8 cellular contexts compared by ENCODE assay signal in the genomic region with DNA sequence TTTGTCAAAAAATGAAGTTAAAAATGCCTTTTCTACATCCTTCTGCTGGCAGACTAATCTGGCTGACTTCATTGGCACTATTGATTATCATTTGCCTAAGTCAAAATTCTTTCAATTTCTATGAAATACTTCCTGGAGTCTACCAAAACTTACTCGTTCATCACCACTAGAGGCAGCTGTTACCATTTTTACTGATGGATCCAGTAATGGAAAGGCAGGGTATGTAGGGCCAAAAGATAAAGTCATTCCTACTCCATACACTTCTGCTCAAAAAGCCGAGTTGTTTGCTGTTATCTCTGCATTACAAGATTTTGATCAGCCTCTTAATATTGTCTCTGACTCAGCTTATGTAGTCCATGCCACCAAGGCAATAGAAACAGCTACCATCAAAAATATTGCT. TPM values are rescaled to one million over a fixed set of nuclear protein-coding genes. Genes with fewer than 3 reads are reported as not detected.
DNase-seq lines count a peak whose midpoint lies in the region; FAIRE-seq and TF ChIP-seq lines count a peak whose summit lies in the region.
"Not testable (repeated sequence)": the region's sequence is repeated elsewhere in the genome, so short reads cannot be mapped to it uniquely, and the experiment has no call there.

No MANE protein-coding gene starts in this region.

- DNase-seq in AG04449 (ENCODE audit: low read depth, low spot score); GM10248 (ENCODE audit: extremely low spot score); Peyer's patch: not testable (repeated sequence)
- DNase-seq in LoVo (ENCODE audit: low spot score), result peak; percentile 18
- DNase-seq in adipocyte (ENCODE audit: low read depth), result peak; percentile 38
- peak; percentile 33 for DNase-seq in endothelial cell of umbilical vein (ENCODE audit: low read depth, low spot score)
- DNase-seq in kidney glomerular epithelial cell (lab: John Stamatoyannopoulos, UW), result peak; percentile 26
- DNase-seq in pons (ENCODE audit: low spot score), result peak; percentile 52

- not testable (repeated sequence) for TF ChIP-seq POLR2A in Peyer's patch (IDR thresholded peaks at IDR 0.05); endothelial cell of umbilical vein (IDR thresholded peaks at IDR 0.05; ENCODE audit: low read depth, low read length)

- POLR2A ChIA-PET in AG04449 (lab: Yijun Ruan, JAX); GM10248 (lab: Yijun Ruan, JAX); endothelial cell of umbilical vein (lab: Charles Lee): not testable (repeated sequence)

- not testable (repeated sequence) for H3K9me3 ChIP-seq in Peyer's patch; adipocyte (ENCODE audit: control insufficient read depth, low read length); endothelial cell of umbilical vein (replicated peaks; ENCODE audit: control insufficient read depth, insufficient read depth, low read length)

- not testable (repeated sequence) for H2AFZ ChIP-seq in endothelial cell of umbilical vein (ENCODE audit: low read depth, low read length)

- CTCF ChIA-PET in AG04449 (lab: Yijun Ruan, JAX), result interaction anchor here (1.1 to 2.6 kb wide), 4 partner anchors 8 to 147 kb away, joined by 3 to 15 read pairs (median 4); partner anchors contain the start of gene CNOT11
- CTCF ChIA-PET in GM10248 (lab: Yijun Ruan, JAX), result interaction anchor here (0.9 to 2.9 kb wide), 9 partner anchors 9 to 203 kb away, joined by 3 to 12 read pairs (median 3); no protein-coding TSS in a partner anchor
- CTCF ChIA-PET in endothelial cell of umbilical vein (lab: Charles Lee), result interaction anchor here (0.9 to 2.5 kb wide), 11 partner anchors 8 to 636 kb away, joined by 3 to 20 read pairs (median 4); partner anchors contain the start of gene CNOT11

- not testable (repeated sequence) for H3K9me1 ChIP-seq in endothelial cell of umbilical vein (replicated peaks; ENCODE audit: control insufficient read depth, extremely low read depth, insufficient read depth, low read length)

- H3K4me3 ChIP-seq in AG04449 (ENCODE audit: low read depth, low read length); adipocyte (ENCODE audit: low read length); endothelial cell of umbilical vein (replicated peaks in 1 of 3; ENCODE audit: insufficient read depth in 1 of 3, low read depth in 1 of 3, low read length in 3 of 3): not testable (repeated sequence)
- peak overlapping the region in 1 of 4 donors; percentile 8 for H3K4me3 ChIP-seq in Peyer's patch

- not testable (repeated sequence) for H3K4me2 ChIP-seq in endothelial cell of umbilical vein (ENCODE audit: insufficient read depth, low read length)

- intact Hi-C loops in endothelial cell of umbilical vein (cut with micrococcal nuclease), result loop anchor here (10.0 kb wide), 1 partner anchor 744 kb away; no protein-coding TSS in a partner anchor

- not testable (repeated sequence) for H3K27me3 ChIP-seq in Peyer's patch; adipocyte (replicated peaks; ENCODE audit: control insufficient read depth, insufficient read depth, low read length); endothelial cell of umbilical vein (ENCODE audit: control insufficient read depth in 2 of 2, insufficient read depth in 2 of 2, low read length in 2 of 2)

- FAIRE-seq in endothelial cell of umbilical vein (lab: Jason Lieb, UNC), result not testable (repeated sequence)

- not testable (repeated sequence) for H4K20me1 ChIP-seq in endothelial cell of umbilical vein (replicated peaks; ENCODE audit: control insufficient read depth, extremely low read depth, insufficient read depth, low read length)

- H3K36me3 ChIP-seq in Peyer's patch; adipocyte (ENCODE audit: control insufficient read depth, insufficient read depth, low read length, severe bottlenecking); endothelial cell of umbilical vein (ENCODE audit: control insufficient read depth in 2 of 2, extremely low read depth in 1 of 2, insufficient read depth in 2 of 2, low read length in 2 of 2): not testable (repeated sequence)

- not testable (repeated sequence) for BruUV-seq in endothelial cell of umbilical vein (replicated peaks; lab: Mats Ljungman, UMichigan)

- dilution Hi-C loops in endothelial cell of umbilical vein (cut with MboI; ENCODE audit: extremely low pct_ligation_motif_present, low sequenced_read_pairs), result not testable (repeated sequence)

- not testable (repeated sequence) for H3K9ac ChIP-seq in adipocyte (ENCODE audit: low read length); endothelial cell of umbilical vein (replicated peaks; ENCODE audit: extremely low read depth, insufficient read depth, low read length)

- not testable (repeated sequence) for H3K79me2 ChIP-seq in endothelial cell of umbilical vein (ENCODE audit: control insufficient read depth, insufficient read depth, low read length)

- TF ChIP-seq CTCF in AG04449 (IDR thresholded peaks at IDR 0.05; ENCODE audit: insufficient read depth, low read length, missing control alignments), result peak; percentile 18
- TF ChIP-seq CTCF in GM10248 (IDR thresholded peaks at IDR 0.05; ENCODE audit: control extremely low read depth, extremely low read depth, low read depth, missing control alignments), result peak; percentile 45
- TF ChIP-seq CTCF in Peyer's patch (IDR thresholded peaks at IDR 0.05), result peak in 5 of 6 experiments; percentile 25 to 75 (median 68)
- TF ChIP-seq CTCF in endothelial cell of umbilical vein (IDR thresholded peaks at IDR 0.05; ENCODE audit: extremely low read depth in 1 of 2, insufficient read depth in 1 of 2, low read depth in 1 of 2, low read length in 2 of 2), result peak; percentile 33 to 40

- H3K27ac ChIP-seq in Peyer's patch, result peak overlapping the region in 3 of 4 donors; percentile 21 to 77 (median 61)
- H3K27ac ChIP-seq in endothelial cell of umbilical vein (ENCODE audit: insufficient read depth, low read depth, low read length), result not testable (repeated sequence)

- not testable (repeated sequence) for H3K4me1 ChIP-seq in Peyer's patch; adipocyte (ENCODE audit: control insufficient read depth, insufficient read depth, low read length); endothelial cell of umbilical vein (ENCODE audit: control insufficient read depth, extremely low read depth, insufficient read depth, low read length)

RNA-seq across cellular contexts. Expression of gene CNOT11, which starts 12.0 kb away (rescaled TPM):
- total RNA-seq in Peyer's patch (10 to 100 TPM; 46.4 to 82.9 (median 48.1) TPM), endothelial cell of umbilical vein (44.3 and 47.7 TPM in 2 replicates)
- polyA plus RNA-seq in endothelial cell of umbilical vein, result 34.6 and 40.5 TPM in 2 replicates
- polyA plus RNA-seq in endothelial cell of umbilical vein (2011; cell fraction: cytosol; rRNA removed), result 56.4 and 57.3 TPM in 2 replicates
- 83.5 and 83.9 TPM in 2 replicates for polyA plus RNA-seq in endothelial cell of umbilical vein (2011; cell fraction: nucleus; rRNA removed)
- 38.0 and 47.8 TPM in 2 replicates for polyA plus RNA-seq in endothelial cell of umbilical vein (2012)
- polyA minus RNA-seq in endothelial cell of umbilical vein, result 54.1 and 55.4 TPM in 2 replicates
- 30.9 TPM for polyA minus RNA-seq in endothelial cell of umbilical vein (2011; cell fraction: cytosol; rRNA and poly(A)+ RNA removed)
- polyA minus RNA-seq in endothelial cell of umbilical vein (2011; cell fraction: nucleus; rRNA and poly(A)+ RNA removed), result 18.5 and 32.4 TPM in 2 replicates

Comparison
In these comparisons a context has a peak if more than half of its experiments do, and no peak if none do; other contexts are left out.
1. CTCF ChIP-seq: peak in every context shown above with its lines; median percentile 68 in Peyer's patch; 45 in GM10248; 36 in endothelial cell of umbilical vein; 18 in AG04449.